In the genomic region with DNA sequence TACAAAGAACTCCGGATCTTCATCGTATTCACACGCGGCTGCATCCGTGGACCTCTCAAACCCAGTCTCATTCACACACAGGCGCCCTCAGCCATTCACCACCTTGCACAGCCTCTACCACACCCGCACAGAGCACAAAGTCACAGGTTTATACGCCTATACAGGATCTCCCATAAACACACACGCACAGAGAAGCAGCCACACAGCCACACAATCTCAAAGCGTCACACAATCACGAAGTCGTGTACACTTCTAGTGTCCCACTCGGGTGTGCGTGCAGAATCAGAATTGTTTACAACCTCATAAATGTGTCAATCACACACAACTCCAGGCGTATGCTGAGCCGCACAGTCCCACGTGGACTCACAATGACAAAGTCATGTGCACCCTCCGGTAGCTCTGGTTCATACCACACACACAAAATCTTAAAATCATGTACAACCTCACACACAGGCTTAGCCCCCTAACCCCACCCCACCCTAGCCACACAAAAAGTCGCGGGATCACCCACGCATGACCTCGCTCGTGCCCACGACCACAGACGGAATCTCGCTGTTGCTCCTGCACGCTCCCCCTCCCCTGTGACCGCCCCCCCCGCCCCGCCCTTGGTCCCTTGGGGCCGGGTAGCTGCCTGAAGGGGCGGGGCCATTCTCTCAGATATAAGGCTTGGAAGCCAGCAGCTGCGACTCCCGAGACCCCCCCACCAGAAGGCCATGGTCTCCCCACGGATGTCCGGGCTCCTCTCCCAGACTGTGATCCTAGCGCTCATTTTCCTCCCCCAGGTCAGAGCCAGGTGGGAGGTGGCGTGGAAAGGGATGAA, we compare ENCODE assay signal across 8 cellular contexts. TPM values are rescaled to one million over a fixed set of nuclear protein-coding genes. Genes with fewer than 3 reads are reported as not detected.
DNase-seq lines count a peak whose midpoint lies in the region; TF ChIP-seq lines count a peak whose summit lies in the region.

Gene DLL3, plus strand, starts transcription at position 686 of the 820 bp plus-strand sequence. Its CDS starts 28 bp downstream, at position 714.

- in situ Hi-C loops in transverse colon (cut with MboI; ENCODE audit: low pct_ligation_motif_present in 1 of 4, low pct_unique_long_range_greater_than_20kb in 1 of 4, low sequenced_read_pairs in 3 of 4): no loop called here

- peak; percentile 23 for DNase-seq in activated CD4-positive, alpha-beta T cell treated with anti-CD3 and anti-CD28 coated beads for 48 hours
- DNase-seq in activated CD4-positive, alpha-beta T cell treated with anti-CD3 and anti-CD28 coated beads, Interleukin-2, amount 50 U/mL, for 1 hour: no peak
- peak; percentile 82 to 83 for DNase-seq in NCI-H524 (lab: John Stamatoyannopoulos, UW)
- peak; percentile 25 for DNase-seq in astrocyte of the hippocampus (ENCODE audit: low read depth, low spot score)
- DNase-seq in nephron progenitor cell: peak; percentile 64
- DNase-seq in SKM-1 (lab: John Stamatoyannopoulos, UW; ENCODE audit: unreplicated experiment): no peak
- DNase-seq in transverse colon: no peak
- DNase-seq in kidney glomerular epithelial cell (lab: John Stamatoyannopoulos, UW): no peak

- H3K4me3 Mint-ChIP-seq in nephron progenitor cell: peak within 1 kb of the TSS; percentile 93

- H3K27ac Mint-ChIP-seq in nephron progenitor cell: peak within 1 kb of the TSS; percentile 86

- no peak for TF ChIP-seq EP300 in transverse colon (IDR thresholded peaks at IDR 0.05; ENCODE audit: low read depth)

- TF ChIP-seq CTCF in nephron progenitor cell (IDR thresholded peaks at IDR 0.05): no peak
- no peak for TF ChIP-seq CTCF in transverse colon (IDR thresholded peaks at IDR 0.05)

- peaks cover 74% of the 10 kb centered on the region for H3K27me3 ChIP-seq in transverse colon

- 0 to 4% methylated on average over 4 to 29 of the region's 38 CpGs for whole genome bisulfite sequencing in transverse colon (ENCODE audit: low coverage in 1 of 2), 2 donors

- peaks cover 35% of the 10 kb centered on the region for H3K4me1 Mint-ChIP-seq in nephron progenitor cell

- no peaks in the 10 kb centered on the region for H3K9me3 Mint-ChIP-seq in nephron progenitor cell

- no peak within 1 kb of the TSS for H3K27ac ChIP-seq in transverse colon

- H3K27me3 Mint-ChIP-seq in nephron progenitor cell (ENCODE audit: low read depth, poor library complexity): peaks cover 3% of the 10 kb centered on the region

- TF ChIP-seq POLR2A in transverse colon (IDR thresholded peaks at IDR 0.05): no peak

- H3K4me1 ChIP-seq in transverse colon: peaks cover 15 to 25% (median 22%) of the 10 kb centered on the region in 4 donors

- intact Hi-C loops in transverse colon (cut with DNase I; ENCODE audit: low total_unique reads): no loop called here

- no peaks in the 10 kb centered on the region for H3K9me3 ChIP-seq in transverse colon

- peaks cover 16% of the 10 kb centered on the region for H3K36me3 Mint-ChIP-seq in nephron progenitor cell (ENCODE audit: low read depth)

- H3K4me3 ChIP-seq in transverse colon: peak within 1 kb of the TSS in 2 of 4 donors; percentile 6 to 23

- H3K36me3 ChIP-seq in transverse colon: no peaks in the 10 kb centered on the region

RNA-seq across cellular contexts. Expression of gene DLL3, which starts in this region (rescaled TPM):
- not detected for total RNA-seq in transverse colon

Comparison
In these comparisons a context has a peak if more than half of its experiments do, and no peak if none do; other contexts are left out.
1. DNase-seq: peak in activated CD4-positive, alpha-beta T cell treated with anti-CD3 and anti-CD28 coated beads for 48 hours (single experiment), NCI-H524 (2 of 2), astrocyte of the hippocampus (single experiment) and nephron progenitor cell (single experiment); none in activated CD4-positive, alpha-beta T cell treated with anti-CD3 and anti-CD28 coated beads, Interleukin-2, amount 50 U/mL, for 1 hour (single experiment), SKM-1 (single experiment), transverse colon (single experiment) and kidney glomerular epithelial cell (single experiment).